8 cellular contexts compared by ENCODE assay signal in genomic region chr5:69042500-69042899, GRCh38. TPM values are rescaled to one million over a fixed set of nuclear protein-coding genes. Genes with fewer than 3 reads are reported as not detected.
DNase-seq lines count a peak whose midpoint lies in the region; ATAC-seq and TF ChIP-seq lines count a peak whose summit lies in the region.

No MANE protein-coding gene starts in this region.

- intact Hi-C loops in activated CD8-positive, alpha-beta T cell treated with anti-CD3 and anti-CD28 coated beads for 36 hours (cut with micrococcal nuclease): loop anchor here (2.0 to 5.0 kb wide), 2 partner anchors 290 to 326 kb away; partner anchors contain the start of genes AK6, CCDC125, RAD17 and TAF9
- intact Hi-C loops in prostate gland (cut with DNase I) (loop anchor here (2.0 kb wide), 1 partner anchor 290 kb away; the partner anchor contains the start of gene CCDC125), esophagus squamous epithelium (cut with DNase I) (no loop called here)

- no peak for TF ChIP-seq POLR2A in prostate gland (IDR thresholded peaks at IDR 0.05)
- no peak for TF ChIP-seq POLR2A in esophagus squamous epithelium (IDR thresholded peaks at IDR 0.05)

- H3K27me3 ChIP-seq in prostate gland (replicated peaks; ENCODE audit: insufficient read depth) (no peaks in the 10 kb centered on the region), esophagus squamous epithelium (no peaks in the 10 kb centered on the region)

- no peaks in the 10 kb centered on the region for H3K27me3 Mint-ChIP-seq in activated CD8-positive, alpha-beta T cell treated with anti-CD3 and anti-CD28 coated beads for 36 hours

- peaks cover 14% of the 10 kb centered on the region for H3K4me1 Mint-ChIP-seq in activated CD8-positive, alpha-beta T cell treated with anti-CD3 and anti-CD28 coated beads for 36 hours (ENCODE audit: low read depth)

- H3K4me3 Mint-ChIP-seq in activated CD8-positive, alpha-beta T cell treated with anti-CD3 and anti-CD28 coated beads for 36 hours: no peak overlapping the region

- no peaks in the 10 kb centered on the region for H3K36me3 ChIP-seq in prostate gland
- no peaks in the 10 kb centered on the region for H3K36me3 ChIP-seq in esophagus squamous epithelium

- TF ChIP-seq CTCF in activated CD8-positive, alpha-beta T cell treated with anti-CD3 and anti-CD28 coated beads for 36 hours (IDR thresholded peaks at IDR 0.05): no peak
- no peak for TF ChIP-seq CTCF in prostate gland (IDR thresholded peaks at IDR 0.05)
- no peak for TF ChIP-seq CTCF in esophagus squamous epithelium (IDR thresholded peaks at IDR 0.05)

- CTCF ChIA-PET in activated CD8-positive, alpha-beta T cell treated with anti-CD3 and anti-CD28 coated beads for 36 hours (lab: Charles Lee): interaction anchor here (1.0 to 2.1 kb wide), 15 partner anchors 12 to 329 kb away, joined by 3 to 16 read pairs (median 6); partner anchors contain the start of genes CCDC125 and SLC30A5

- H3K4me1 ChIP-seq in prostate gland (replicated peaks): no peaks in the 10 kb centered on the region
- H3K4me1 ChIP-seq in esophagus squamous epithelium: peaks cover 0 to 9% (median 0%) of the 10 kb centered on the region in 3 donors

- WGBS in prostate gland: 49% methylated on average over 2 of the region's 2 CpGs
- 41 to 49% methylated on average over 2 of the region's 2 CpGs for WGBS in esophagus squamous epithelium, 2 donors

- H3K27ac Mint-ChIP-seq in activated CD8-positive, alpha-beta T cell treated with anti-CD3 and anti-CD28 coated beads for 36 hours: peak overlapping the region; percentile 96

- H3K27ac ChIP-seq in prostate gland (peak overlapping the region; percentile 63 to 74), esophagus squamous epithelium (peak overlapping the region in 2 of 4 donors; percentile 70 to 74)

- H3K36me3 Mint-ChIP-seq in activated CD8-positive, alpha-beta T cell treated with anti-CD3 and anti-CD28 coated beads for 36 hours (ENCODE audit: low read depth): no peaks in the 10 kb centered on the region

- no peaks in the 10 kb centered on the region for H3K9me3 Mint-ChIP-seq in activated CD8-positive, alpha-beta T cell treated with anti-CD3 and anti-CD28 coated beads for 36 hours

- no peak for DNase-seq in activated CD8-positive, alpha-beta T cell treated with anti-CD3 and anti-CD28 coated beads for 36 hours
- no peak for DNase-seq in prostate gland (ENCODE audit: low spot score)
- no peak for DNase-seq in esophagus squamous epithelium (lab: John Stamatoyannopoulos, UW)
- no peak for DNase-seq in NCI-H526 treated with DMSO at 0.1 percent for 48 hours (lab: John Stamatoyannopoulos, UW)
- no peak for DNase-seq in iPS-NIHi7 (ENCODE audit: extremely low spot score)
- DNase-seq in T-helper 9 cell: no peak

- H3K4me3 ChIP-seq in prostate gland: peak overlapping the region in 1 of 2 donors; percentile 26
- H3K4me3 ChIP-seq in esophagus squamous epithelium: no peak overlapping the region

- POLR2A ChIA-PET in activated CD8-positive, alpha-beta T cell treated with anti-CD3 and anti-CD28 coated beads for 36 hours (lab: Charles Lee): no interaction called here

- H3K9me3 ChIP-seq in prostate gland (no peaks in the 10 kb centered on the region), esophagus squamous epithelium (no peaks in the 10 kb centered on the region)

- ATAC-seq in GM18873 (IDR thresholded peaks at IDR 0.05; ENCODE audit: low FRiP score, unreplicated experiment) (peak; percentile 27), HG02678 (IDR thresholded peaks at IDR 0.05; ENCODE audit: unreplicated experiment) (peak; percentile 25)
- peak; percentile 38 for ATAC-seq in activated CD8-positive, alpha-beta T cell treated with anti-CD3 and anti-CD28 coated beads for 36 hours

RNA-seq across cellular contexts. Expression of gene SLC30A5, which starts 51.3 kb away (rescaled TPM):
- total RNA-seq in activated CD8-positive, alpha-beta T cell treated with anti-CD3 and anti-CD28 coated beads for 36 hours: 10 to 100 TPM; 33.0 to 40.1 TPM
- total RNA-seq in prostate gland (10 to 100 TPM; 72.2 to 79.3 TPM), esophagus squamous epithelium (10 to 100 TPM; 19.4 to 43.5 (median 37.9) TPM)
